17 cellular contexts compared by ENCODE assay signal in genomic region chr5:116738948-116739339, GRCh38.
A peak's percentile ranks its signal among the peaks of the same experiment; 100 is the strongest.
DNase-seq lines count a peak whose midpoint lies in the region; ATAC-seq and TF ChIP-seq lines count a peak whose summit lies in the region.
"Had no signal": no experiment of that assay in that cellular context is flagged by ENCODE, and none has a peak within 500 bp of the region (broad histone marks: within the 10 kb centered on the region; RNA-seq: fewer than 3 reads in every experiment).

No MANE protein-coding gene starts in this region.

- no peaks in the 10 kb centered on the region for H3K36me3 ChIP-seq in HEK293 (ENCODE audit: control insufficient read depth in 2 of 2, insufficient read depth in 1 of 2, low read length in 2 of 2)
- H3K36me3 ChIP-seq in gastroesophageal sphincter = no peaks in the 10 kb centered on the region
- H3K36me3 ChIP-seq: Peyer's patch had no signal

- H3K27me3 ChIP-seq in gastroesophageal sphincter = no peaks in the 10 kb centered on the region
- H3K27me3 ChIP-seq: Peyer's patch had no signal

- CTCF ChIA-PET in HEK293 (lab: Yijun Ruan, JAX) = no interaction called here

- ATAC-seq in gastroesophageal sphincter (peak; percentile 15), sciatic nerve (peak; percentile 69), GM21381 (IDR thresholded peaks at IDR 0.05; ENCODE audit: unreplicated experiment) (no peak), HG03196 (IDR thresholded peaks at IDR 0.05; ENCODE audit: unreplicated experiment) (no peak)

- no peaks in the 10 kb centered on the region for H3K9me3 ChIP-seq in HEK293 (ENCODE audit: control insufficient read depth, insufficient read depth, low read depth, low read length)
- H3K9me3 ChIP-seq in gastroesophageal sphincter = no peaks in the 10 kb centered on the region
- H3K9me3 ChIP-seq: Peyer's patch had no signal

- TF ChIP-seq EP300 in gastroesophageal sphincter (IDR thresholded peaks at IDR 0.05) = no peak

- H3K4me1 ChIP-seq in HEK293 (ENCODE audit: control insufficient read depth, insufficient read depth, low read length) = peaks cover 4% of the 10 kb centered on the region; the same call in 1 of the 2 replicates
- peaks cover 3 to 34% (median 3%) of the 10 kb centered on the region in 3 donors for H3K4me1 ChIP-seq in gastroesophageal sphincter

- intact Hi-C loops in sciatic nerve (cut with DNase I) = no loop called here

- POLR2A ChIA-PET in HEK293 (lab: Yijun Ruan, JAX) = no interaction called here

- TF ChIP-seq POLR2A in gastroesophageal sphincter (IDR thresholded peaks at IDR 0.05) = no peak

- DNase-seq in astrocyte of the cerebellum (ENCODE audit: low read depth) = peak; percentile 47
- DNase-seq in sciatic nerve (ENCODE audit: low spot score) = no peak
- no peak for DNase-seq in kidney glomerular epithelial cell (lab: John Stamatoyannopoulos, UW)
- DNase-seq in NCI-H1092 (lab: John Stamatoyannopoulos, UW) = no peak
- DNase-seq: ACHN; CD4-positive, alpha-beta memory T cell; GF-D8; GOT3; HFFc6; KBM-7; NCI-H1694 treated with DMSO at 0.1 percent for 48 hours; NCI-H748 treated with DMSO at 0.1 percent for 48 hours; Peyer's patch had no signal

- no peak overlapping the region for H3K4me3 ChIP-seq in HEK293 (ENCODE audit: low read depth, low read length)
- H3K4me3 ChIP-seq in astrocyte of the cerebellum (ENCODE audit: low read depth, low read length) = no peak overlapping the region
- H3K4me3 ChIP-seq in gastroesophageal sphincter = no peak overlapping the region
- H3K4me3 ChIP-seq: Peyer's patch had no signal

- TF ChIP-seq CTCF in HEK293 (tag by site-specific recombination; IDR thresholded peaks at IDR 0.05) (no peak), astrocyte of the cerebellum (IDR thresholded peaks at IDR 0.05; ENCODE audit: low read depth, low read length, missing control alignments) (no peak), gastroesophageal sphincter (IDR thresholded peaks at IDR 0.05) (no peak)

- in situ Hi-C loops in astrocyte of the cerebellum (cut with HindIII; ENCODE audit: low sequenced_read_pairs) = no loop called here

- 38 to 57% methylated on average over 3 of the region's 3 CpGs for WGBS in gastroesophageal sphincter (ENCODE audit: low coverage in 1 of 2), 2 donors

- no peak overlapping the region for H3K27ac ChIP-seq in HEK293 (ENCODE audit: extremely low read depth, low read depth, low read length)
- peak overlapping the region in 2 of 4 donors; percentile 5 to 11 for H3K27ac ChIP-seq in gastroesophageal sphincter
- H3K27ac ChIP-seq: Peyer's patch had no signal

TF ChIP-seq in HEK293, 187 proteins besides CTCF, POLR2A, EP300 and RAD21:
- TF ChIP-seq ZNF335 (tag by site-specific recombination; conservative IDR thresholded peaks at IDR 0.05) (0 out of 2 replicates have a peak, but pooled peaks have one; percentile 21), ZNF121 (tag by site-specific recombination; IDR thresholded peaks at IDR 0.05) (no peak)

Comparison
In these comparisons a context has a peak if more than half of its experiments do, and no peak if none do; other contexts are left out.
1. ATAC-seq: peak in gastroesophageal sphincter (single experiment) and sciatic nerve (single experiment); none in GM21381 (single experiment) and HG03196 (single experiment).